ENCODE assay signal across 35 cellular contexts in genomic region chr10:14833106-14833505, GRCh38. TPM values are rescaled to one million over a fixed set of nuclear protein-coding genes. Genes with fewer than 3 reads are reported as not detected.
A peak's percentile ranks its signal among the peaks of the same experiment; 100 is the strongest.
DNase-seq lines count a peak whose midpoint lies in the region; ATAC-seq, FAIRE-seq and TF ChIP-seq lines count a peak whose summit lies in the region.
"Had no signal": no experiment of that assay in that cellular context is flagged by ENCODE, and none has a peak within 500 bp of the region (broad histone marks: within the 10 kb centered on the region; RNA-seq: fewer than 3 reads in every experiment).

No MANE protein-coding gene starts in this region.

- H3K27ac Mint-ChIP-seq in Calu3 (ENCODE audit: unreplicated experiment): no peak overlapping the region
- H3K27ac Mint-ChIP-seq: B cell; CD14-positive monocyte; CD4-positive, alpha-beta T cell; CD4-positive, CD25-positive, alpha-beta regulatory T cell; CD8-positive, alpha-beta memory T cell; CD8-positive, alpha-beta T cell had no signal

- H3K27me3 ChIP-seq in K562 (ENCODE audit: control insufficient read depth in 2 of 2, insufficient read depth in 2 of 2, low read length in 2 of 2) (no peaks in the 10 kb centered on the region), esophagus muscularis mucosa (no peaks in the 10 kb centered on the region), upper lobe of left lung (no peaks in the 10 kb centered on the region)
- H3K27me3 ChIP-seq: BE2C; BLaER1; BLaER1 treated with 17β-estradiol and CSF1 and Interleukin-3, amounts not matched to agents 10 nM and 100 nM had no signal

- H3K27me3 Mint-ChIP-seq in Calu3 (ENCODE audit: unreplicated experiment): no peaks in the 10 kb centered on the region
- H3K27me3 Mint-ChIP-seq: B cell; CD4-positive, alpha-beta memory T cell; CD4-positive, alpha-beta T cell; CD4-positive, CD25-positive, alpha-beta regulatory T cell; CD8-positive, alpha-beta memory T cell had no signal

- no peak overlapping the region for H3K9ac ChIP-seq in K562 (ENCODE audit: insufficient read depth in 1 of 2, low read depth in 2 of 2, low read length in 2 of 2)
- H3K9ac ChIP-seq: BLaER1; BLaER1 treated with 17β-estradiol and CSF1 and Interleukin-3, amounts not matched to agents 10 nM and 100 nM had no signal

- TF ChIP-seq POLR2A in K562 (conservative IDR thresholded peaks at IDR 0.05) (no peak), esophagus muscularis mucosa (IDR thresholded peaks at IDR 0.05; ENCODE audit: low read depth) (no peak), upper lobe of left lung (IDR thresholded peaks at IDR 0.05) (no peak)

- no peak for ATAC-seq in K562
- no peak for ATAC-seq in upper lobe of left lung (ENCODE audit: low FRiP score in 2 of 2)
- ATAC-seq: A549; CD8-positive, alpha-beta T cell had no signal

- BruUV-seq in K562 (replicated peaks; lab: Mats Ljungman, UMichigan) (no TSS peak), Calu3 (replicated peaks; lab: Mats Ljungman, UMichigan) (no TSS peak)

- in situ Hi-C loops in K562 (cut with MboI): no loop called here

- no peak for TF ChIP-seq RAD21 in K562 (CRISPR knock-in tag; conservative IDR thresholded peaks at IDR 0.05 in 1 of 2, IDR thresholded peaks at IDR 0.05 in 1 of 2)

- CTCF ChIA-PET in HEK293 (lab: Yijun Ruan, JAX) (no interaction called here), K562 (lab: Yijun Ruan, JAX; ENCODE audit: low intra/inter-chr PET ratio) (no interaction called here), Calu3 (lab: Charles Lee) (no interaction called here)

- H3K9me3 ChIP-seq in HEK293 (ENCODE audit: control insufficient read depth, insufficient read depth, low read depth, low read length) (no peaks in the 10 kb centered on the region), K562 (replicated peaks; ENCODE audit: control insufficient read depth, insufficient read depth, low read depth, low read length) (no peaks in the 10 kb centered on the region), esophagus muscularis mucosa (no peaks in the 10 kb centered on the region), upper lobe of left lung (no peaks in the 10 kb centered on the region)
- H3K9me3 ChIP-seq: A549; BE2C; BLaER1; BLaER1 treated with 17β-estradiol and CSF1 and Interleukin-3, amounts not matched to agents 10 nM and 100 nM; Caco-2 had no signal

- FAIRE-seq in K562 (lab: Jason Lieb, UNC): no peak
- FAIRE-seq: A204.1, A549, D721Med had no signal

- H3K79me2 ChIP-seq in K562 (ENCODE audit: control insufficient read depth, insufficient read depth, low read length): peaks cover 13% of the 10 kb centered on the region

- DNase-seq in K562 (ENCODE audit: extremely low read depth in 1 of 4, low spot score in 3 of 4): no peak
- DNase-seq in esophagus muscularis mucosa (ENCODE audit: extremely low spot score): peak; percentile 62
- DNase-seq in upper lobe of left lung: no peak
- no peak for DNase-seq in Calu3
- no peak for DNase-seq in iPS-NIHi7 (ENCODE audit: extremely low spot score)
- DNase-seq: 8988T; ACHN; AML-193; BE2C; C1 segment of cervical spinal cord; Caco-2; CD4-positive, alpha-beta memory T cell; CD4-positive, alpha-beta T cell; CD4-positive, CD25-positive, alpha-beta regulatory T cell; CD8-positive, alpha-beta memory T cell; CD8-positive, alpha-beta T cell; COR-L47; DMS 273 treated with DMSO at 0.1 percent for 48 hours; DMS153; DMS53; DMS79; DMS79 treated with DMSO at 0.1 percent for 48 hours; DND-41; EL had no signal

- intact Hi-C loops in K562 (cut with micrococcal nuclease) (no loop called here), esophagus muscularis mucosa (cut with DNase I) (no loop called here), Calu3 (cut with micrococcal nuclease; ENCODE audit: unreplicated experiment) (no loop called here)

- H3K4me3 Mint-ChIP-seq in Calu3 (ENCODE audit: low read depth, unreplicated experiment): no peak overlapping the region
- H3K4me3 Mint-ChIP-seq: B cell; CD14-positive monocyte; CD4-positive, alpha-beta memory T cell; CD4-positive, alpha-beta T cell; CD8-positive, alpha-beta memory T cell; CD8-positive, alpha-beta T cell had no signal

- no peaks in the 10 kb centered on the region for H4K20me1 ChIP-seq in K562 (replicated peaks; ENCODE audit: control insufficient read depth, insufficient read depth, low read length)
- H4K20me1 ChIP-seq: BLaER1; BLaER1 treated with 17β-estradiol and CSF1 and Interleukin-3, amounts not matched to agents 10 nM and 100 nM had no signal

- H3K4me1 ChIP-seq in HEK293 (ENCODE audit: control insufficient read depth, insufficient read depth, low read length) (peaks cover 5% of the 10 kb centered on the region; the same call in 1 of the 2 replicates), K562 (replicated peaks in 1 of 2; ENCODE audit: control insufficient read depth in 2 of 2, insufficient read depth in 2 of 2, low read length in 2 of 2) (peaks cover 0 to 7% of the 10 kb centered on the region in 2 experiments; a peak in 1 of 5 replicates), esophagus muscularis mucosa (peaks cover 7 to 11% (median 9%) of the 10 kb centered on the region in 4 donors), upper lobe of left lung (peaks cover 7 to 8% (median 7%) of the 10 kb centered on the region in 4 donors)
- H3K4me1 ChIP-seq: BE2C, Caco-2 had no signal

- no peaks in the 10 kb centered on the region for H3K9me3 Mint-ChIP-seq in Calu3 (ENCODE audit: low read depth, unreplicated experiment)
- H3K9me3 Mint-ChIP-seq: CD14-positive monocyte; CD4-positive, alpha-beta memory T cell; CD4-positive, alpha-beta T cell; CD4-positive, CD25-positive, alpha-beta regulatory T cell; CD8-positive, alpha-beta memory T cell; CD8-positive, alpha-beta T cell had no signal

- H3K4me2 ChIP-seq in K562 (ENCODE audit: insufficient read depth, low read length): no peak overlapping the region
- H3K4me2 ChIP-seq: A549; BLaER1; BLaER1 treated with 17β-estradiol and CSF1 and Interleukin-3, amounts not matched to agents 10 nM and 100 nM had no signal

- POLR2A ChIA-PET in HEK293 (lab: Yijun Ruan, JAX): no interaction called here
- POLR2A ChIA-PET in K562 (lab: Yijun Ruan, JAX): no interaction called here

- TF ChIP-seq CTCF in HEK293 (tag by site-specific recombination; IDR thresholded peaks at IDR 0.05): no peak
- no peak for TF ChIP-seq CTCF in K562 (IDR thresholded peaks at IDR 0.05 in 2 of 3, conservative IDR thresholded peaks at IDR 0.05 in 1 of 3; ENCODE audit: insufficient read depth in 2 of 3, low read depth in 1 of 3, low read length in 3 of 3)
- no peak for TF ChIP-seq CTCF in esophagus muscularis mucosa (IDR thresholded peaks at IDR 0.05)
- no peak for TF ChIP-seq CTCF in upper lobe of left lung (IDR thresholded peaks at IDR 0.05)
- no peak for TF ChIP-seq CTCF in Calu3 (IDR thresholded peaks at IDR 0.05; ENCODE audit: unreplicated experiment)

- H2AFZ ChIP-seq in K562 (ENCODE audit: low read depth, low read length): no peak overlapping the region

- H3K4me3 ChIP-seq in HEK293 (ENCODE audit: low read depth, low read length) (no peak overlapping the region), K562 (no peak overlapping the region), esophagus muscularis mucosa (no peak overlapping the region), upper lobe of left lung (no peak overlapping the region)
- H3K4me3 ChIP-seq: A549; BLaER1; BLaER1 treated with 17β-estradiol and CSF1 and Interleukin-3, amounts not matched to agents 10 nM and 100 nM had no signal

- H3K36me3 Mint-ChIP-seq in Calu3 (ENCODE audit: insufficient read depth, unreplicated experiment): peaks cover 11% of the 10 kb centered on the region
- H3K36me3 Mint-ChIP-seq: CD14-positive monocyte had no signal

- 43% methylated on average over 3 of the region's 3 CpGs for WGBS in K562 (ENCODE audit: insufficient coverage, low coverage, missing lambda C conversion rate)
- 83% methylated on average over 3 of the region's 3 CpGs for whole genome bisulfite sequencing in esophagus muscularis mucosa
- WGBS in upper lobe of left lung, 2 donors: 81 to 85% methylated on average over 3 of the region's 3 CpGs

- H3K27ac ChIP-seq in HEK293 (ENCODE audit: extremely low read depth, low read depth, low read length) (no peak overlapping the region), K562 (ENCODE audit: extremely low read depth, low read depth, low read length) (no peak overlapping the region), esophagus muscularis mucosa (replicated peaks in 1 of 4) (no peak overlapping the region), upper lobe of left lung (no peak overlapping the region)
- H3K27ac ChIP-seq: 22Rv1; A549; BLaER1; BLaER1 treated with 17β-estradiol and CSF1 and Interleukin-3, amounts not matched to agents 10 nM and 100 nM; C4-2B had no signal

- H3K36me3 ChIP-seq in HEK293 (ENCODE audit: control insufficient read depth in 2 of 2, insufficient read depth in 1 of 2, low read length in 2 of 2) (no peaks in the 10 kb centered on the region), K562 (ENCODE audit: control insufficient read depth, insufficient read depth, low read length) (no peaks in the 10 kb centered on the region; the same call in 2 of the 3 replicates), esophagus muscularis mucosa (no peaks in the 10 kb centered on the region), upper lobe of left lung (no peaks in the 10 kb centered on the region)
- H3K36me3 ChIP-seq: BE2C; BLaER1; BLaER1 treated with 17β-estradiol and CSF1 and Interleukin-3, amounts not matched to agents 10 nM and 100 nM had no signal

- TF ChIP-seq EP300 in K562 (IDR thresholded peaks at IDR 0.05; ENCODE audit: low read length) (no peak), esophagus muscularis mucosa (IDR thresholded peaks at IDR 0.05) (no peak), upper lobe of left lung (IDR thresholded peaks at IDR 0.05) (no peak)

- peaks cover 12% of the 10 kb centered on the region for H3K4me1 Mint-ChIP-seq in Calu3 (ENCODE audit: low read depth, unreplicated experiment)

- no peaks in the 10 kb centered on the region for H3K9me1 ChIP-seq in K562 (ENCODE audit: control insufficient read depth, insufficient read depth, low read length)

RNA-seq across cellular contexts. Expression of gene CDNF, which starts 4.7 kb away (rescaled TPM):
- 0.37 and 0.83 TPM in 2 replicates for total RNA-seq in K562 (2011; cell fraction: chromatin; rRNA removed; ENCODE audit: low replicate concordance)
- total RNA-seq in K562 (2011; cell fraction: nucleolus; rRNA removed): 0.83 and 2.2 TPM in 2 replicates
- 0.53 and 0.73 TPM in 2 replicates for total RNA-seq in K562 (2011; cell fraction: nucleoplasm; rRNA removed)
- 0.64 TPM in 1 of 2 replicates, not detected in the other for total RNA-seq in K562 (2014; rRNA removed)
- 0.29 and 0.61 TPM in 2 replicates for total RNA-seq in K562 (2014; rRNA removed; fragmentation: Illumina TruSeq; extraction: Trizol)
- 0.33 and 0.60 TPM in 2 replicates for total RNA-seq in K562 (2015; rRNA removed; fragmentation: Illumina TruSeq; extraction: Trizol)
- 0.85 and 1.00 TPM in 2 replicates for total RNA-seq in K562 (2021)
- 0.93 and 1.6 TPM in 2 replicates for polyA plus RNA-seq in K562 (2011; rRNA removed)
- 0.13 and 1.2 TPM in 2 replicates for polyA plus RNA-seq in K562 (2011; cell fraction: cytosol; rRNA removed)
- 0.54 and 0.65 TPM in 2 replicates for polyA plus RNA-seq in K562 (2011; cell fraction: nucleus; rRNA removed)
- 0.64 and 2.2 TPM in 2 replicates for polyA plus RNA-seq in K562 (2012)
- 0.61 and 0.96 TPM in 2 replicates for polyA plus RNA-seq in K562 (2014; fragmentation: Illumina TruSeq; extraction: Trizol)
- polyA plus RNA-seq in K562 (2014; fragmentation: Nextera tagmentation; extraction: Ambion mirVana): under 1 TPM; 0.18 to 0.37 TPM
- polyA plus RNA-seq in K562 (2014; rRNA removed): 1.1 and 1.6 TPM in 2 replicates
- 0.42 and 1.9 TPM in 2 replicates for polyA minus RNA-seq in K562 (2011; rRNA and poly(A)+ RNA removed)
- not detected in 2 replicates for polyA minus RNA-seq in K562 (2011; cell fraction: cytosol; rRNA and poly(A)+ RNA removed)
- polyA minus RNA-seq in K562 (2011; cell fraction: nucleus; rRNA and poly(A)+ RNA removed): 0.40 and 1.4 TPM in 2 replicates
- 1 to 10 TPM in 1 of 4 donors, under 1 TPM in 3; 0.45 to 3.7 (median 0.67) TPM for total RNA-seq in esophagus muscularis mucosa
- total RNA-seq in upper lobe of left lung: 10 to 100 TPM in 1 of 6 donors, 1 to 10 TPM in 3, under 1 TPM in 2; 0.89 to 34.6 (median 1.7) TPM
- 2.3 and 2.4 TPM in 2 replicates for total RNA-seq in Calu3 (2022)
- total RNA-seq: Daoy had no signal

RNA-seq across cellular contexts. Expression of gene HSPA14, which starts 5.0 kb away (rescaled TPM):
- 10.9 and 32.7 TPM in 2 replicates for total RNA-seq in K562 (2011; cell fraction: chromatin; rRNA removed; ENCODE audit: low replicate concordance)
- total RNA-seq in K562 (2011; cell fraction: nucleolus; rRNA removed): 6.5 and 8.0 TPM in 2 replicates
- total RNA-seq in K562 (2011; cell fraction: nucleoplasm; rRNA removed): 16.4 and 26.8 TPM in 2 replicates
- total RNA-seq in K562 (2014; rRNA removed) (38.9 and 47.9 TPM in 2 replicates), K562 (2014; rRNA removed; fragmentation: Illumina TruSeq; extraction: Trizol) (65.1 and 77.7 TPM in 2 replicates), K562 (2015; rRNA removed; fragmentation: Illumina TruSeq; extraction: Trizol) (57.5 and 63.2 TPM in 2 replicates), K562 (2021) (41.9 and 46.2 TPM in 2 replicates), esophagus muscularis mucosa (1 to 10 TPM; 6.8 to 9.8 (median 7.8) TPM), upper lobe of left lung (10 to 100 TPM in 2 of 6 donors, 1 to 10 TPM in 4; 4.3 to 14.7 (median 9.4) TPM), Calu3 (2022) (21.3 and 22.9 TPM in 2 replicates)
- polyA plus RNA-seq in K562 (2011; rRNA removed) (52.3 and 71.5 TPM in 2 replicates), K562 (2014; fragmentation: Illumina TruSeq; extraction: Trizol) (47.0 and 51.9 TPM in 2 replicates), K562 (2014; fragmentation: Nextera tagmentation; extraction: Ambion mirVana) (10 to 100 TPM; 70.1 to 75.0 TPM), K562 (2014; rRNA removed) (54.1 and 56.5 TPM in 2 replicates)
- polyA plus RNA-seq in K562 (2011; cell fraction: cytosol; rRNA removed): 12.0 and 24.9 TPM in 2 replicates
- 16.6 and 28.1 TPM in 2 replicates for polyA plus RNA-seq in K562 (2011; cell fraction: nucleus; rRNA removed)
- polyA plus RNA-seq in K562 (2012): 25.4 and 33.0 TPM in 2 replicates
- 38.8 and 40.3 TPM in 2 replicates for polyA minus RNA-seq in K562 (2011; rRNA and poly(A)+ RNA removed)
- polyA minus RNA-seq in K562 (2011; cell fraction: cytosol; rRNA and poly(A)+ RNA removed): 8.4 and 15.2 TPM in 2 replicates
- polyA minus RNA-seq in K562 (2011; cell fraction: nucleus; rRNA and poly(A)+ RNA removed): 9.8 and 19.3 TPM in 2 replicates

RNA-seq across cellular contexts. Expression of gene MSANTD7, which starts 5.0 kb away (rescaled TPM):
- 19.1 and 30.9 TPM in 2 replicates for total RNA-seq in K562 (2011; cell fraction: chromatin; rRNA removed; ENCODE audit: low replicate concordance)
- 16.7 and 18.6 TPM in 2 replicates for total RNA-seq in K562 (2011; cell fraction: nucleolus; rRNA removed)
- 22.8 and 36.6 TPM in 2 replicates for total RNA-seq in K562 (2011; cell fraction: nucleoplasm; rRNA removed)
- 25.0 and 26.9 TPM in 2 replicates for total RNA-seq in K562 (2014; rRNA removed)
- 23.6 and 24.5 TPM in 2 replicates for total RNA-seq in K562 (2014; rRNA removed; fragmentation: Illumina TruSeq; extraction: Trizol)
- total RNA-seq in K562 (2015; rRNA removed; fragmentation: Illumina TruSeq; extraction: Trizol): 26.6 and 27.3 TPM in 2 replicates
- total RNA-seq in K562 (2021): 26.4 and 27.2 TPM in 2 replicates
- 14.6 and 18.9 TPM in 2 replicates for polyA plus RNA-seq in K562 (2011; rRNA removed)
- 9.0 and 9.9 TPM in 2 replicates for polyA plus RNA-seq in K562 (2011; cell fraction: cytosol; rRNA removed)
- 12.3 and 17.3 TPM in 2 replicates for polyA plus RNA-seq in K562 (2011; cell fraction: nucleus; rRNA removed)
- polyA plus RNA-seq in K562 (2012): 11.3 and 18.0 TPM in 2 replicates
- 24.3 and 24.7 TPM in 2 replicates for polyA plus RNA-seq in K562 (2014; fragmentation: Illumina TruSeq; extraction: Trizol)
- 1 to 10 TPM; 5.2 to 7.1 TPM for polyA plus RNA-seq in K562 (2014; fragmentation: Nextera tagmentation; extraction: Ambion mirVana)
- 16.2 and 18.8 TPM in 2 replicates for polyA plus RNA-seq in K562 (2014; rRNA removed)
- 35.3 and 37.1 TPM in 2 replicates for polyA minus RNA-seq in K562 (2011; rRNA and poly(A)+ RNA removed)
- 17.9 and 24.7 TPM in 2 replicates for polyA minus RNA-seq in K562 (2011; cell fraction: cytosol; rRNA and poly(A)+ RNA removed)
- 24.0 and 40.5 TPM in 2 replicates for polyA minus RNA-seq in K562 (2011; cell fraction: nucleus; rRNA and poly(A)+ RNA removed)
- 10 to 100 TPM in 1 of 4 donors, 1 to 10 TPM in 3; 5.4 to 11.1 (median 8.0) TPM for total RNA-seq in esophagus muscularis mucosa
- 10 to 100 TPM in 1 of 6 donors, 1 to 10 TPM in 5; 5.9 to 13.9 (median 7.5) TPM for total RNA-seq in upper lobe of left lung
- total RNA-seq in Calu3 (2022): 21.9 and 23.6 TPM in 2 replicates

RNA-seq across cellular contexts. Expression of gene SUV39H2, which starts 45.6 kb away (rescaled TPM):
- 16.3 and 60.2 TPM in 2 replicates for total RNA-seq in K562 (2011; cell fraction: chromatin; rRNA removed; ENCODE audit: low replicate concordance)
- 9.0 and 13.4 TPM in 2 replicates for total RNA-seq in K562 (2011; cell fraction: nucleolus; rRNA removed)
- total RNA-seq in K562 (2011; cell fraction: nucleoplasm; rRNA removed): 27.8 and 58.1 TPM in 2 replicates
- total RNA-seq in K562 (2014; rRNA removed) (26.4 and 28.1 TPM in 2 replicates), K562 (2014; rRNA removed; fragmentation: Illumina TruSeq; extraction: Trizol) (49.6 and 53.5 TPM in 2 replicates), K562 (2015; rRNA removed; fragmentation: Illumina TruSeq; extraction: Trizol) (37.5 and 41.3 TPM in 2 replicates), K562 (2021) (32.6 and 36.6 TPM in 2 replicates), esophagus muscularis mucosa (1 to 10 TPM; 2.4 to 9.6 (median 4.3) TPM), upper lobe of left lung (1 to 10 TPM; 1.6 to 4.9 (median 3.7) TPM), Calu3 (2022) (32.0 and 33.7 TPM in 2 replicates)
- polyA plus RNA-seq in K562 (2011; rRNA removed) (28.3 and 40.6 TPM in 2 replicates), K562 (2014; fragmentation: Illumina TruSeq; extraction: Trizol) (38.4 and 54.3 TPM in 2 replicates), K562 (2014; fragmentation: Nextera tagmentation; extraction: Ambion mirVana) (10 to 100 TPM; 41.7 to 45.7 TPM), K562 (2014; rRNA removed) (24.1 and 27.0 TPM in 2 replicates)
- polyA plus RNA-seq in K562 (2011; cell fraction: cytosol; rRNA removed): 9.8 and 14.4 TPM in 2 replicates
- 9.0 and 12.6 TPM in 2 replicates for polyA plus RNA-seq in K562 (2011; cell fraction: nucleus; rRNA removed)
- 25.8 and 41.8 TPM in 2 replicates for polyA plus RNA-seq in K562 (2012)
- 54.9 and 57.6 TPM in 2 replicates for polyA minus RNA-seq in K562 (2011; rRNA and poly(A)+ RNA removed)
- polyA minus RNA-seq in K562 (2011; cell fraction: cytosol; rRNA and poly(A)+ RNA removed): 14.4 and 22.8 TPM in 2 replicates
- polyA minus RNA-seq in K562 (2011; cell fraction: nucleus; rRNA and poly(A)+ RNA removed): 18.8 and 29.1 TPM in 2 replicates

RNA-seq across cellular contexts. Expression of gene FAM107B, which starts 58.4 kb away (rescaled TPM):
- total RNA-seq in K562 (2011; cell fraction: chromatin; rRNA removed; ENCODE audit: low replicate concordance): 0.28 and 0.49 TPM in 2 replicates
- not detected in 2 replicates for total RNA-seq in K562 (2011; cell fraction: nucleolus; rRNA removed)
- 0.31 and 0.37 TPM in 2 replicates for total RNA-seq in K562 (2011; cell fraction: nucleoplasm; rRNA removed)
- total RNA-seq in K562 (2014; rRNA removed): 0.82 and 2.8 TPM in 2 replicates
- 1.8 and 2.0 TPM in 2 replicates for total RNA-seq in K562 (2014; rRNA removed; fragmentation: Illumina TruSeq; extraction: Trizol)
- 0.94 and 1.5 TPM in 2 replicates for total RNA-seq in K562 (2015; rRNA removed; fragmentation: Illumina TruSeq; extraction: Trizol)
- total RNA-seq in K562 (2021): 2.0 and 2.3 TPM in 2 replicates
- polyA plus RNA-seq in K562 (2011; rRNA removed): 0.39 and 0.40 TPM in 2 replicates
- polyA plus RNA-seq in K562 (2011; cell fraction: cytosol; rRNA removed): 0.09 and 0.29 TPM in 2 replicates
- 0.07 and 0.11 TPM in 2 replicates for polyA plus RNA-seq in K562 (2011; cell fraction: nucleus; rRNA removed)
- 0.90 and 13.2 TPM in 2 replicates for polyA plus RNA-seq in K562 (2012)
- polyA plus RNA-seq in K562 (2014; fragmentation: Illumina TruSeq; extraction: Trizol): 1.9 and 2.0 TPM in 2 replicates
- under 1 TPM; 0.48 TPM for polyA plus RNA-seq in K562 (2014; fragmentation: Nextera tagmentation; extraction: Ambion mirVana)
- polyA plus RNA-seq in K562 (2014; rRNA removed): 1.1 and 1.4 TPM in 2 replicates
- 0.32 and 0.63 TPM in 2 replicates for polyA minus RNA-seq in K562 (2011; rRNA and poly(A)+ RNA removed)
- not detected in 2 replicates for polyA minus RNA-seq in K562 (2011; cell fraction: cytosol; rRNA and poly(A)+ RNA removed)
- not detected in 2 replicates for polyA minus RNA-seq in K562 (2011; cell fraction: nucleus; rRNA and poly(A)+ RNA removed)
- total RNA-seq in esophagus muscularis mucosa: 10 to 100 TPM in 2 of 4 donors, 1 to 10 TPM in 2; 7.5 to 14.1 (median 9.4) TPM
- 100 to 1,000 TPM in 1 of 6 donors, 10 to 100 TPM in 5; 44.0 to 136 (median 77.0) TPM for total RNA-seq in upper lobe of left lung
- 164 and 168 TPM in 2 replicates for total RNA-seq in Calu3 (2022)
